ENCODE assay signal across 1 cellular context in the genomic region with DNA sequence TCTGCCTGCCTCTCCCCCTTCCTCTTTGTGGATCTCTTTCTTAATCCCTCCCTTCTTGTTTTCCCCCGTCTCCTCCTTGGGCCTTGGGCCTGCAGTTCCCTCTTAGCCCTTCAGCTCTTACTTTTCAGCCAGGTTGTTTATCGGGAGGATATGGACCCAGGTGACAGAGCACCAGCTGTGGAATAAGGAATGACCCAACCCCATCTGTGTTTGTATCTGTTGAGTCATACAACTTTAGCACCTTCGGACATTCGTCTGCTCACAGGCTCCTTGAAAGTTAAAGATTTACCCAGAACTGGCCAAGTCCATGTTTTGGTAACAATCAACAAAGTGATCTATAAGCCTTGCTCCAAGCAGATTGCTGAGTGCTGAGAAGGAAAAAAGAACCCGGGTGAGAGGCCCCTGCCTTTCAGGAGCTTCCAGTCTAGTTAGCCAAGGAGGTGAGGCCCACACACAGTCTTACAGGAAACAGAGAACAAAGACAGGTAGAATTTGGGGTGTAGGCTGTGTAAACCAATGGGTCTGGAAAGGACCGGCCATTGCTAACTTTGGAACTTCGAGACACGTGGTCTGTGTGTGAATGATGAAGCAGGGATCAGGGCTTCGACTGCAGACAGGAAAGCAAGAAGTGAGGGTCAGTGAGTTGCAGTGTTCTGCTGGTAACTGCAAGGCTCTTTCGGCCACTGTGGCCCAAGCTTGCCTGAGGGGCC.
TF ChIP-seq lines count a peak whose summit lies in the region.

No MANE protein-coding gene starts in this region.

TF ChIP-seq in HepG2, 621 proteins besides CTCF, POLR2A, EP300 and RAD21 (continued from another document):
- TF ChIP-seq, protein P1, sequence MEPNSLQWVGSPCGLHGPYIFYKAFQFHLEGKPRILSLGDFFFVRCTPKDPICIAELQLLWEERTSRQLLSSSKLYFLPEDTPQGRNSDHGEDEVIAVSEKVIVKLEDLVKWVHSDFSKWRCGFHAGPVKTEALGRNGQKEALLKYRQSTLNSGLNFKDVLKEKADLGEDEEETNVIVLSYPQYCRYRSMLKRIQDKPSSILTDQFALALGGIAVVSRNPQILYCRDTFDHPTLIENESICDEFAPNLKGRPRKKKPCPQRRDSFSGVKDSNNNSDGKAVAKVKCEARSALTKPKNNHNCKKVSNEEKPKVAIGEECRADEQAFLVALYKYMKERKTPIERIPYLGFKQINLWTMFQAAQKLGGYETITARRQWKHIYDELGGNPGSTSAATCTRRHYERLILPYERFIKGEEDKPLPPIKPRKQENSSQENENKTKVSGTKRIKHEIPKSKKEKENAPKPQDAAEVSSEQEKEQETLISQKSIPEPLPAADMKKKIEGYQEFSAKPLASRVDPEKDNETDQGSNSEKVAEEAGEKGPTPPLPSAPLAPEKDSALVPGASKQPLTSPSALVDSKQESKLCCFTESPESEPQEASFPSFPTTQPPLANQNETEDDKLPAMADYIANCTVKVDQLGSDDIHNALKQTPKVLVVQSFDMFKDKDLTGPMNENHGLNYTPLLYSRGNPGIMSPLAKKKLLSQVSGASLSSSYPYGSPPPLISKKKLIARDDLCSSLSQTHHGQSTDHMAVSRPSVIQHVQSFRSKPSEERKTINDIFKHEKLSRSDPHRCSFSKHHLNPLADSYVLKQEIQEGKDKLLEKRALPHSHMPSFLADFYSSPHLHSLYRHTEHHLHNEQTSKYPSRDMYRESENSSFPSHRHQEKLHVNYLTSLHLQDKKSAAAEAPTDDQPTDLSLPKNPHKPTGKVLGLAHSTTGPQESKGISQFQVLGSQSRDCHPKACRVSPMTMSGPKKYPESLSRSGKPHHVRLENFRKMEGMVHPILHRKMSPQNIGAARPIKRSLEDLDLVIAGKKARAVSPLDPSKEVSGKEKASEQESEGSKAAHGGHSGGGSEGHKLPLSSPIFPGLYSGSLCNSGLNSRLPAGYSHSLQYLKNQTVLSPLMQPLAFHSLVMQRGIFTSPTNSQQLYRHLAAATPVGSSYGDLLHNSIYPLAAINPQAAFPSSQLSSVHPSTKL (CRISPR knock-in tag; IDR thresholded peaks at IDR 0.05): peak; percentile 52
- TF ChIP-seq ZSCAN20 (CRISPR knock-in tag; IDR thresholded peaks at IDR 0.05; ENCODE audit: borderline replicate concordance) (no peak), ZNF446 (CRISPR knock-in tag; IDR thresholded peaks at IDR 0.05) (no peak), ZSCAN31 (CRISPR knock-in tag; IDR thresholded peaks at IDR 0.05; ENCODE audit: low read depth) (no peak), SOX6 (IDR thresholded peaks at IDR 0.05) (no peak), SOX6 (CRISPR knock-in tag; IDR thresholded peaks at IDR 0.05) (peak; percentile 56), TOPORS (CRISPR knock-in tag; IDR thresholded peaks at IDR 0.05) (0 out of 2 replicates have a peak, but pooled peaks have one; percentile 28), IRX3 (CRISPR knock-in tag; IDR thresholded peaks at IDR 0.05; ENCODE audit: borderline replicate concordance, low read depth) (0 out of 2 replicates have a peak, but pooled peaks have one; percentile 57)
- TF ChIP-seq, protein P2, sequence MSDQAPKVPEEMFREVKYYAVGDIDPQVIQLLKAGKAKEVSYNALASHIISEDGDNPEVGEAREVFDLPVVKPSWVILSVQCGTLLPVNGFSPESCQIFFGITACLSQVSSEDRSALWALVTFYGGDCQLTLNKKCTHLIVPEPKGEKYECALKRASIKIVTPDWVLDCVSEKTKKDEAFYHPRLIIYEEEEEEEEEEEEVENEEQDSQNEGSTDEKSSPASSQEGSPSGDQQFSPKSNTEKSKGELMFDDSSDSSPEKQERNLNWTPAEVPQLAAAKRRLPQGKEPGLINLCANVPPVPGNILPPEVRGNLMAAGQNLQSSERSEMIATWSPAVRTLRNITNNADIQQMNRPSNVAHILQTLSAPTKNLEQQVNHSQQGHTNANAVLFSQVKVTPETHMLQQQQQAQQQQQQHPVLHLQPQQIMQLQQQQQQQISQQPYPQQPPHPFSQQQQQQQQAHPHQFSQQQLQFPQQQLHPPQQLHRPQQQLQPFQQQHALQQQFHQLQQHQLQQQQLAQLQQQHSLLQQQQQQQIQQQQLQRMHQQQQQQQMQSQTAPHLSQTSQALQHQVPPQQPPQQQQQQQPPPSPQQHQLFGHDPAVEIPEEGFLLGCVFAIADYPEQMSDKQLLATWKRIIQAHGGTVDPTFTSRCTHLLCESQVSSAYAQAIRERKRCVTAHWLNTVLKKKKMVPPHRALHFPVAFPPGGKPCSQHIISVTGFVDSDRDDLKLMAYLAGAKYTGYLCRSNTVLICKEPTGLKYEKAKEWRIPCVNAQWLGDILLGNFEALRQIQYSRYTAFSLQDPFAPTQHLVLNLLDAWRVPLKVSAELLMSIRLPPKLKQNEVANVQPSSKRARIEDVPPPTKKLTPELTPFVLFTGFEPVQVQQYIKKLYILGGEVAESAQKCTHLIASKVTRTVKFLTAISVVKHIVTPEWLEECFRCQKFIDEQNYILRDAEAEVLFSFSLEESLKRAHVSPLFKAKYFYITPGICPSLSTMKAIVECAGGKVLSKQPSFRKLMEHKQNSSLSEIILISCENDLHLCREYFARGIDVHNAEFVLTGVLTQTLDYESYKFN (CRISPR knock-in tag; conservative IDR thresholded peaks at IDR 0.05): peak; percentile 67
- TF ChIP-seq, protein P3, sequence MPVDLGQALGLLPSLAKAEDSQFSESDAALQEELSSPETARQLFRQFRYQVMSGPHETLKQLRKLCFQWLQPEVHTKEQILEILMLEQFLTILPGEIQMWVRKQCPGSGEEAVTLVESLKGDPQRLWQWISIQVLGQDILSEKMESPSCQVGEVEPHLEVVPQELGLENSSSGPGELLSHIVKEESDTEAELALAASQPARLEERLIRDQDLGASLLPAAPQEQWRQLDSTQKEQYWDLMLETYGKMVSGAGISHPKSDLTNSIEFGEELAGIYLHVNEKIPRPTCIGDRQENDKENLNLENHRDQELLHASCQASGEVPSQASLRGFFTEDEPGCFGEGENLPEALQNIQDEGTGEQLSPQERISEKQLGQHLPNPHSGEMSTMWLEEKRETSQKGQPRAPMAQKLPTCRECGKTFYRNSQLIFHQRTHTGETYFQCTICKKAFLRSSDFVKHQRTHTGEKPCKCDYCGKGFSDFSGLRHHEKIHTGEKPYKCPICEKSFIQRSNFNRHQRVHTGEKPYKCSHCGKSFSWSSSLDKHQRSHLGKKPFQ (CRISPR knock-in tag; IDR thresholded peaks at IDR 0.05; ENCODE audit: insufficient replicate concordance): no peak
